ENCODE assay signal across 20 cellular contexts in the genomic region with DNA sequence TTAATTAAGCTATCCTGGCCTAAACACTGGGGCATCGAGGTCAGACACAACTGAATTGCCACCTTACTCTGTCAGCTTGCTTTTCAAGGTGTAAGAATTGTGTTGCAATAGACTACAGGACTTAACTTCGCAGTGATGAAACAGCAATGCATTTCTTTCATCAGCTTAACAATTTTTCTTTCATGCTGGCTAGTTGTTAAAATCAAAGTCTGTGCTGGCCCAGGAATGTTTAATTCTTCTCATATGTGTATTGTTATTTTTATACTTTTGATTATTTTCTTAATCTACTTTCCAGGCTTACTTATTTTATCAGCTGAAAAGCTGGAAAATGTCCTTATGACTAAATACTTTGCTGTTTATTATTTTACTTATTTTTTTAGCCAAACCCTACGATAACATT.
A peak's percentile ranks its signal among the peaks of the same experiment; 100 is the strongest.
DNase-seq lines count a peak whose midpoint lies in the region; ATAC-seq, FAIRE-seq and TF ChIP-seq lines count a peak whose summit lies in the region.
"Had no signal": no experiment of that assay in that cellular context is flagged by ENCODE, and none has a peak within 500 bp of the region (broad histone marks: within the 10 kb centered on the region; RNA-seq: fewer than 3 reads in every experiment).

No MANE protein-coding gene starts in this region.

- H3K4me3 ChIP-seq in AG09309 (ENCODE audit: control insufficient read depth, low read depth, low read length) (no peak overlapping the region), astrocyte (ENCODE audit: insufficient read depth, low read depth, low read length) (no peak overlapping the region), fibroblast of lung (replicated peaks in 1 of 4; ENCODE audit: control extremely low read depth in 1 of 4, insufficient read depth in 1 of 4, low read depth in 3 of 4, low read length in 4 of 4) (no peak overlapping the region)

- H3K27ac Mint-ChIP-seq in astrocyte (ENCODE audit: unreplicated experiment) = no peak overlapping the region
- no peak overlapping the region for H3K27ac Mint-ChIP-seq in WTC11
- H3K27ac Mint-ChIP-seq: CD14-positive monocyte; CD8-positive, alpha-beta T cell; HFFc6 had no signal

- H3K4me2 ChIP-seq in astrocyte (ENCODE audit: low read length) (no peak overlapping the region), fibroblast of lung (ENCODE audit: extremely low read depth, insufficient read depth, low read length) (no peak overlapping the region)

- H3K27ac ChIP-seq in astrocyte (ENCODE audit: low read depth, low read length) (no peak overlapping the region), fibroblast of lung (ENCODE audit: insufficient read depth, low read length) (no peak overlapping the region)

- H2AFZ ChIP-seq in astrocyte (ENCODE audit: low read depth, low read length) = no peak overlapping the region
- no peak overlapping the region for H2AFZ ChIP-seq in fibroblast of lung (ENCODE audit: low read length)

- H3K9ac ChIP-seq in astrocyte (ENCODE audit: low read length) (no peak overlapping the region), fibroblast of lung (ENCODE audit: insufficient read depth, low read length) (no peak overlapping the region)

- no peak for TF ChIP-seq CTCF in AG09309 (IDR thresholded peaks at IDR 0.05; ENCODE audit: control insufficient read depth, insufficient read depth, low read depth, low read length, missing control alignments)
- no peak for TF ChIP-seq CTCF in astrocyte (IDR thresholded peaks at IDR 0.05; ENCODE audit: insufficient read depth, low read depth, low read length)
- no peak for TF ChIP-seq CTCF in fibroblast of lung (conservative IDR thresholded peaks at IDR 0.05 in 1 of 2, IDR thresholded peaks at IDR 0.05 in 1 of 2; ENCODE audit: low read depth in 1 of 2, low read length in 2 of 2)
- TF ChIP-seq CTCF in WTC11 (IDR thresholded peaks at IDR 0.05) = no peak

- peaks cover 2% of the 10 kb centered on the region for H3K27me3 Mint-ChIP-seq in astrocyte (ENCODE audit: low read depth, unreplicated experiment)
- H3K27me3 Mint-ChIP-seq in WTC11 (ENCODE audit: low read depth) = no peaks in the 10 kb centered on the region

- no peak for FAIRE-seq in astrocyte (lab: Jason Lieb, UNC)
- FAIRE-seq: A204.1, D721Med, GM12892, HTR-8/SVneo had no signal

- CTCF ChIA-PET in WTC11 (lab: Charles Lee) = no interaction called here

- H3K9me3 ChIP-seq in astrocyte (ENCODE audit: insufficient read depth, low read depth, low read length) (no peaks in the 10 kb centered on the region), fibroblast of lung (ENCODE audit: control insufficient read depth, insufficient read depth, low read depth, low read length) (no peaks in the 10 kb centered on the region)

- H3K36me3 ChIP-seq in astrocyte (ENCODE audit: insufficient read depth, low read length) = no peaks in the 10 kb centered on the region
- no peaks in the 10 kb centered on the region for H3K36me3 ChIP-seq in fibroblast of lung (ENCODE audit: control insufficient read depth, insufficient read depth, low read length)

- H3K4me3 Mint-ChIP-seq in astrocyte (ENCODE audit: unreplicated experiment) (no peak overlapping the region), WTC11 (no peak overlapping the region)
- H3K4me3 Mint-ChIP-seq: CD14-positive monocyte; CD8-positive, alpha-beta T cell; HFFc6 had no signal

- H3K4me1 ChIP-seq in astrocyte (ENCODE audit: insufficient read depth, low read length) = no peaks in the 10 kb centered on the region
- H3K4me1 ChIP-seq in fibroblast of lung (ENCODE audit: control insufficient read depth, extremely low read depth, insufficient read depth, low read length) = no peaks in the 10 kb centered on the region

- no peaks in the 10 kb centered on the region for H3K27me3 ChIP-seq in astrocyte (ENCODE audit: insufficient read depth, low read length)
- peaks cover 3% of the 10 kb centered on the region for H3K27me3 ChIP-seq in fibroblast of lung (ENCODE audit: control insufficient read depth, insufficient read depth, low read length)

- H3K36me3 Mint-ChIP-seq in astrocyte (ENCODE audit: low read depth, unreplicated experiment) (no peaks in the 10 kb centered on the region), WTC11 (no peaks in the 10 kb centered on the region)
- H3K36me3 Mint-ChIP-seq: CD14-positive monocyte; CD8-positive, alpha-beta T cell had no signal

- peak; percentile 8 for DNase-seq in AG09309 (ENCODE audit: low read depth)
- peak; percentile 57 for DNase-seq in EH (ENCODE audit: low read depth)
- peak; percentile 47 for DNase-seq in astrocyte (ENCODE audit: low read depth)
- DNase-seq in fibroblast of lung (ENCODE audit: low read depth in 2 of 2) = peak; percentile 45 to 57
- no peak for DNase-seq in NCI-H1436 treated with DMSO at 0.1 percent for 48 hours (lab: John Stamatoyannopoulos, UW)
- no peak for DNase-seq in NCI-H1694 treated with DMSO at 0.1 percent for 48 hours (lab: John Stamatoyannopoulos, UW)
- DNase-seq in WTC11 (ENCODE audit: low spot score) = no peak
- DNase-seq: CD8-positive, alpha-beta T cell; COR-L47; DMS153; DMS79 treated with DMSO at 0.1 percent for 48 hours; GDM1; HCEC 1CT; HFFc6 had no signal

- H3K79me2 ChIP-seq in astrocyte (ENCODE audit: insufficient read depth, low read length) (no peaks in the 10 kb centered on the region), fibroblast of lung (ENCODE audit: control insufficient read depth, insufficient read depth, low read length) (no peaks in the 10 kb centered on the region)

- POLR2A ChIA-PET in WTC11 (lab: Charles Lee) = no interaction called here

- no peaks in the 10 kb centered on the region for H4K20me1 ChIP-seq in astrocyte (ENCODE audit: insufficient read depth, low read length)
- H4K20me1 ChIP-seq in fibroblast of lung (ENCODE audit: control insufficient read depth, extremely low read depth, insufficient read depth, low read length) = no peaks in the 10 kb centered on the region

- H3K4me1 Mint-ChIP-seq in astrocyte (ENCODE audit: low read depth, unreplicated experiment) (no peaks in the 10 kb centered on the region), WTC11 (peaks cover 10% of the 10 kb centered on the region)
- H3K4me1 Mint-ChIP-seq: CD14-positive monocyte had no signal

- ATAC-seq in GM21576 (IDR thresholded peaks at IDR 0.05; ENCODE audit: unreplicated experiment) (no peak), WTC11 (no peak)
- ATAC-seq: CD8-positive, alpha-beta T cell had no signal

- H3K9me3 Mint-ChIP-seq in astrocyte (ENCODE audit: unreplicated experiment) (peaks cover 3% of the 10 kb centered on the region), WTC11 (0 out of 2 replicates have a peak, but pooled peaks cover 4% of the 10 kb centered on the region)
- H3K9me3 Mint-ChIP-seq: CD8-positive, alpha-beta T cell; HFFc6 had no signal

TF ChIP-seq in WTC11, 78 proteins besides CTCF, POLR2A, EP300 and RAD21:
- TF ChIP-seq CREM (CRISPR knock-in tag; IDR thresholded peaks at IDR 0.05) (no peak), NR2C2 (CRISPR knock-in tag; IDR thresholded peaks at IDR 0.05) (no peak)
- TF ChIP-seq, protein P1, sequence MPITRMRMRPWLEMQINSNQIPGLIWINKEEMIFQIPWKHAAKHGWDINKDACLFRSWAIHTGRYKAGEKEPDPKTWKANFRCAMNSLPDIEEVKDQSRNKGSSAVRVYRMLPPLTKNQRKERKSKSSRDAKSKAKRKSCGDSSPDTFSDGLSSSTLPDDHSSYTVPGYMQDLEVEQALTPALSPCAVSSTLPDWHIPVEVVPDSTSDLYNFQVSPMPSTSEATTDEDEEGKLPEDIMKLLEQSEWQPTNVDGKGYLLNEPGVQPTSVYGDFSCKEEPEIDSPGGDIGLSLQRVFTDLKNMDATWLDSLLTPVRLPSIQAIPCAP (CRISPR knock-in tag; IDR thresholded peaks at IDR 0.05) = no peak

Comparison
In these comparisons a context has a peak if more than half of its experiments do, and no peak if none do; other contexts are left out.
1. DNase-seq: peak in AG09309 (single experiment), EH (single experiment), astrocyte (single experiment) and fibroblast of lung (2 of 2); none in NCI-H1436 treated with DMSO at 0.1 percent for 48 hours (single experiment), NCI-H1694 treated with DMSO at 0.1 percent for 48 hours (single experiment) and WTC11 (single experiment).